Comparison of ENCODE assay signal across 9 cellular contexts in the genomic region with DNA sequence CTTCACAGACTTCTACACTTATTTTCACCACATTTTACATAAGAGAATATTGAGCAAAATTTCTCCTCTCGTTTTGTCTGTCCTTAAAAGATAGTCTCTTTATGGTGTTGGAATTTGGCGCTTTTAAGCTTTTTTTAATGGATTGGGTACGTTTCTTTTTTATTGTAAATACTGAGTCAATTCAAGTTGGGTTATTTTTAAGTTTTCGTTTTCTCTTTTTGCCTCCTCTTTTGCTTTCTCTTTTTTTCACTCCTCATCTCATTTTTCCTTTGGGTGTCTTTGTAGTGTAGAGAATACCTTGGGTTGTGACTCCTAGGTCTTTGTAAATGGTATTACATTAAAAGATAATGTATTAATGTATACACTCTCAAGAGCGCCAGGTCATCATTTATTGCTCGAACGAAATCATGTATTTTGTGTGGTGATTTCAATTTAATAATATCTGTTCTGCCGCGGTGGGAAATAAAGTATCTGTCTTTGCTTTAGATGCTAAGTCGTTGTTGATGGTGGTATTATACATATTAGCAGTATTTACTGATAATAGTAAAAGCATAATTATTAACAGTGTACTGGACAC. TPM values are rescaled to one million over a fixed set of nuclear protein-coding genes. Genes with fewer than 3 reads are reported as not detected.
A peak's percentile ranks its signal among the peaks of the same experiment; 100 is the strongest.
DNase-seq lines count a peak whose midpoint lies in the region; ATAC-seq and TF ChIP-seq lines count a peak whose summit lies in the region.
"Had no signal": no experiment of that assay in that cellular context is flagged by ENCODE, and none has a peak within 500 bp of the region (broad histone marks: within the 10 kb centered on the region; RNA-seq: fewer than 3 reads in every experiment).

No MANE protein-coding gene starts in this region.

- TF ChIP-seq CTCF in RWPE1 (conservative IDR thresholded peaks at IDR 0.05; ENCODE audit: low read depth) (no peak), foreskin keratinocyte (conservative IDR thresholded peaks at IDR 0.05) (no peak)

- ATAC-seq in foreskin keratinocyte, result no peak
- no peak for ATAC-seq in HG03025 (IDR thresholded peaks at IDR 0.05; ENCODE audit: low FRiP score, unreplicated experiment)
- ATAC-seq in HG02970 (IDR thresholded peaks at IDR 0.05; ENCODE audit: low FRiP score, unreplicated experiment), result no peak

- DNase-seq in RWPE1 (ENCODE audit: low spot score), result no peak
- DNase-seq in foreskin keratinocyte, result no peak
- no peak for DNase-seq in skeletal muscle cell (ENCODE audit: low read depth)
- no peak for DNase-seq in RPMI8226
- DNase-seq in GDM1 (lab: John Stamatoyannopoulos, UW), result no peak
- DNase-seq: SHP77 treated with DMSO at 0.1 percent for 48 hours had no signal

- H3K4me3 ChIP-seq in skeletal muscle cell (ENCODE audit: low read depth, low read length), result peak overlapping the region; percentile 95

- CTCF ChIA-PET in RWPE1 (lab: Yijun Ruan, JAX), result interaction anchor here (0.7 kb wide), 1 partner anchor 979 kb away, joined by 3 read pairs; no protein-coding TSS in a partner anchor

- no peaks in the 10 kb centered on the region for H3K9me3 ChIP-seq in ES-I3 (ENCODE audit: control insufficient read depth, insufficient read depth, low read length)

- H3K4me1 ChIP-seq in ES-I3 (ENCODE audit: insufficient read depth, low read length) (peaks cover 20% of the 10 kb centered on the region), foreskin keratinocyte (peaks cover 23% of the 10 kb centered on the region)

- no peaks in the 10 kb centered on the region for H3K27me3 ChIP-seq in foreskin keratinocyte

- POLR2A ChIA-PET in RWPE1 (lab: Yijun Ruan, JAX; ENCODE audit: low non-redundant PET), result interaction anchor here (1.0 kb wide), 1 partner anchor 9 kb away, joined by 3 read pairs; no protein-coding TSS in a partner anchor

- peak overlapping the region; percentile 85 for H3K27ac ChIP-seq in RWPE1
- H3K27ac ChIP-seq in foreskin keratinocyte, result peak overlapping the region; percentile 58

- H3K36me3 ChIP-seq in ES-I3 (ENCODE audit: insufficient read depth, low read length), result no peaks in the 10 kb centered on the region; the same call in 1 of the 2 replicates

- peak overlapping the region; percentile 91 for H3K9ac ChIP-seq in ES-I3 (ENCODE audit: low read depth, low read length)

RNA-seq across cellular contexts. Expression of gene TMX1, which starts 0.8 kb away (rescaled TPM):
- 48.6 and 49.4 TPM in 2 replicates for total RNA-seq in foreskin keratinocyte
- 17.0 and 20.2 TPM in 2 replicates for polyA plus RNA-seq in foreskin keratinocyte
